ENCODE assay signal across 8 cellular contexts in genomic region chr5:133968057-133968993, GRCh38. TPM values are rescaled to one million over a fixed set of nuclear protein-coding genes. Genes with fewer than 3 reads are reported as not detected.
DNase-seq lines count a peak whose midpoint lies in the region; ATAC-seq and TF ChIP-seq lines count a peak whose summit lies in the region.

TSS of gene C5orf15 (minus strand) at chr5:133968625. CDS start at chr5:133968584, 41 bp downstream.

- H3K4me3 ChIP-seq in AG04449 (ENCODE audit: low read depth, low read length) (peak within 1 kb of the TSS; percentile 96), WERI-Rb-1 (ENCODE audit: low read depth, low read length) (peak within 1 kb of the TSS; percentile 81), mammary epithelial cell (replicated peaks in 1 of 3; ENCODE audit: insufficient read depth in 1 of 3, low read depth in 2 of 3, low read length in 3 of 3) (peak within 1 kb of the TSS; percentile 69 to 97 (median 83)), iPS-20b (ENCODE audit: low read length) (peak within 1 kb of the TSS; percentile 92), skin epidermis (peak within 1 kb of the TSS; percentile 54 to 99 (median 83))

- H3K27ac ChIP-seq in WERI-Rb-1 (peak within 1 kb of the TSS; percentile 92), mammary epithelial cell (ENCODE audit: insufficient read depth, low read depth, low read length) (peak within 1 kb of the TSS; percentile 74), iPS-20b (ENCODE audit: low read length) (peak within 1 kb of the TSS; percentile 82), skin epidermis (peak within 1 kb of the TSS; percentile 72 to 97 (median 92))

- under 1% methylated on average over 36 of the region's 54 CpGs for WGBS in mammary epithelial cell (ENCODE audit: low coverage, missing lambda C conversion rate)

- CTCF ChIA-PET in AG04449 (lab: Yijun Ruan, JAX) = interaction anchor here (1.4 to 3.5 kb wide), 2 partner anchors 12 to 15 kb away, joined by 3 to 36 read pairs; no protein-coding TSS in a partner anchor
- CTCF ChIA-PET in mammary epithelial cell (lab: Charles Lee; ENCODE audit: low non-redundant PET) = no interaction called here

- H3K79me2 ChIP-seq in mammary epithelial cell (ENCODE audit: insufficient read depth, low read length) = peaks cover 50% of the 10 kb centered on the region

- TF ChIP-seq CTCF in AG04449 (IDR thresholded peaks at IDR 0.05; ENCODE audit: insufficient read depth, low read length, missing control alignments) = peak; percentile 23
- no peak for TF ChIP-seq CTCF in WERI-Rb-1 (IDR thresholded peaks at IDR 0.05; ENCODE audit: low read depth, low read length)
- no peak for TF ChIP-seq CTCF in mammary epithelial cell (conservative IDR thresholded peaks at IDR 0.05 in 1 of 2, IDR thresholded peaks at IDR 0.05 in 1 of 2; ENCODE audit: extremely low read depth in 1 of 2, insufficient read depth in 1 of 2, low read depth in 1 of 2, low read length in 2 of 2)

- dilution Hi-C loops in mammary epithelial cell (cut with HindIII; ENCODE audit: low sequenced_read_pairs) = no loop called here

- POLR2A ChIA-PET in AG04449 (lab: Yijun Ruan, JAX) = no interaction called here

- H3K4me2 ChIP-seq in mammary epithelial cell (ENCODE audit: insufficient read depth, low read depth, low read length) = peak within 1 kb of the TSS; percentile 91

- H3K4me1 ChIP-seq in mammary epithelial cell (ENCODE audit: insufficient read depth, low read length) (peaks cover 7% of the 10 kb centered on the region), iPS-20b (ENCODE audit: insufficient read depth, low read length) (peaks cover 4% of the 10 kb centered on the region; the same call in 1 of the 2 replicates)

- no TSS peak for BruUV-seq in mammary epithelial cell (replicated peaks; lab: Mats Ljungman, UMichigan)

- H3K27me3 ChIP-seq in WERI-Rb-1 (ENCODE audit: insufficient read depth, low read depth, severe bottlenecking) = no peaks in the 10 kb centered on the region
- no peaks in the 10 kb centered on the region for H3K27me3 ChIP-seq in mammary epithelial cell (ENCODE audit: insufficient read depth, low read length)
- no peaks in the 10 kb centered on the region for H3K27me3 ChIP-seq in iPS-20b (ENCODE audit: insufficient read depth, low read length)

- no peaks in the 10 kb centered on the region for H3K9me3 ChIP-seq in WERI-Rb-1 (ENCODE audit: severe bottlenecking)
- H3K9me3 ChIP-seq in mammary epithelial cell (replicated peaks; ENCODE audit: insufficient read depth, low read length) = no peaks in the 10 kb centered on the region
- no peaks in the 10 kb centered on the region for H3K9me3 ChIP-seq in iPS-20b (ENCODE audit: insufficient read depth, low read depth, low read length)

- no peaks in the 10 kb centered on the region for H4K20me1 ChIP-seq in mammary epithelial cell (ENCODE audit: insufficient read depth, low read length)

- DNase-seq in AG04449 (ENCODE audit: low read depth, low spot score) (peak; percentile 81), NCI-H2227 (lab: John Stamatoyannopoulos, UW; ENCODE audit: unreplicated experiment) (peak; percentile 95), WERI-Rb-1 (peak; percentile 95), mammary epithelial cell (peak; percentile 97)

- H3K9ac ChIP-seq in mammary epithelial cell (ENCODE audit: insufficient read depth, low read length) (peak within 1 kb of the TSS; percentile 87), iPS-20b (ENCODE audit: low read depth, low read length) (peak within 1 kb of the TSS; percentile 90)

- H3K36me3 ChIP-seq in WERI-Rb-1 = peaks cover 20% of the 10 kb centered on the region
- H3K36me3 ChIP-seq in mammary epithelial cell (ENCODE audit: insufficient read depth, low read length) = peaks cover 8% of the 10 kb centered on the region
- peaks cover 21% of the 10 kb centered on the region for H3K36me3 ChIP-seq in iPS-20b (ENCODE audit: insufficient read depth, low read depth, low read length)

- in situ Hi-C loops in mammary epithelial cell (cut with MboI; ENCODE audit: low sequenced_read_pairs in 2 of 2) = no loop called here

- ATAC-seq in GM18873 (IDR thresholded peaks at IDR 0.05; ENCODE audit: low FRiP score, unreplicated experiment) (peak; percentile 92), HG03139 (IDR thresholded peaks at IDR 0.05; ENCODE audit: unreplicated experiment) (peak; percentile 98)

- H2AFZ ChIP-seq in mammary epithelial cell (ENCODE audit: low read depth, low read length) = peak within 1 kb of the TSS; percentile 88

- intact Hi-C loops in mammary epithelial cell (cut with micrococcal nuclease) = no loop called here

RNA-seq across cellular contexts. Expression of gene C5orf15, which starts in this region (rescaled TPM):
- total RNA-seq in mammary epithelial cell = 10 to 100 TPM; 30.0 to 71.3 TPM
- polyA plus RNA-seq in mammary epithelial cell = 40.0 TPM
- polyA minus RNA-seq in mammary epithelial cell = 4.0 TPM

Comparison
In these comparisons a context has a peak if more than half of its experiments do, and no peak if none do; other contexts are left out.
1. Peak in every context shown above with its lines: DNase-seq, ATAC-seq, H3K4me3 ChIP-seq and H3K27ac ChIP-seq.